Comparison of ENCODE assay signal across 15 cellular contexts in the genomic region with DNA sequence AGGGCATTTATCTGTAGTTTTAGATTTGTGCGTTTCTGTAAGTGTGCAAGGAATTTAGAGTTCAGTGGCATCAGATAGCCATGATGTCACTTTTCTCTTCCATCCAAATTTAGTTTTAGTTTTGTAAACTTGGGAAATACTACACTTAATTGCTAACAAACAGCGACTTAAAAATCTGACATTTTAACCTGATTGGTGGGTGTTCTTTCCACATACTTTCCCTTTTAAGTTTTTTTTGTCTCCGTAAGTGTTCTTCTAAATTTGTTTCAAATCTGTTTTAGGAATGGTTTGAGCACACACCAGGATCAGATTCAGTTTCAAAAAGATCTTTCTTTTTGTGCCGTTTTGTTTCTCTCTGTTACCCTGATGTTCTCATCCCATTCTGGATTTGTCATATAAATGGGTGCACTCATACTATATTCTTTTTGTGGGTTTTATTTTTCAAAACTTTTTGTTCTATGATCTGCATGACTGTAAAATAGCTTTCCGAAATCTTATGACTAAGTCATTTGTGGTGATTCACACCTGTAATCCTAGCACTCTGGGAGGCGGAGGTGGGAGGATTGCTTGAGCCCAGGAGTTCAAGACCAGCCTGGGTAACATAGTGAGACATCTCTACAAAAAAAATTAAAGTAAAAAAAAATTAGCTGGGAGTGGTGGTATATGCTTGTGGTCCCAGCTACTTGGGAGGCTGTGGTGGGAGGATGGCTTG. TPM values are rescaled to one million over a fixed set of nuclear protein-coding genes. Genes with fewer than 3 reads are reported as not detected.
DNase-seq lines count a peak whose midpoint lies in the region.
"Had no signal": no experiment of that assay in that cellular context is flagged by ENCODE, and none has a peak within 500 bp of the region (broad histone marks: within the 10 kb centered on the region; RNA-seq: fewer than 3 reads in every experiment).

No MANE protein-coding gene starts in this region.

- no peaks in the 10 kb centered on the region for H3K27me3 ChIP-seq in thymus (ENCODE audit: control insufficient read depth, insufficient read depth)
- H3K27me3 ChIP-seq: cardiac muscle cell, pancreas, SJCRH30 had no signal

- no peak overlapping the region for H3K4me3 ChIP-seq in thymus (ENCODE audit: low read length)
- H3K4me3 ChIP-seq: cardiac muscle cell, pancreas, SJCRH30 had no signal

- H3K9me3 Mint-ChIP-seq in immature natural killer cell: no peaks in the 10 kb centered on the region

- H3K4me1 ChIP-seq in thymus (ENCODE audit: control insufficient read depth, insufficient read depth, low read length): peaks cover 3% of the 10 kb centered on the region

- peak overlapping the region; percentile 9 for H3K27ac ChIP-seq in thymus (ENCODE audit: low read depth)
- H3K27ac ChIP-seq: pancreas, SJCRH30 had no signal

- H3K36me3 Mint-ChIP-seq in immature natural killer cell: no peaks in the 10 kb centered on the region

- peak; percentile 78 for DNase-seq in activated effector memory CD4-positive, alpha-beta T cell treated with anti-CD3 and anti-CD28 coated beads, Interleukin-2, amount 50 U/mL, for 16 hours
- no peak for DNase-seq in activated effector memory CD4-positive, alpha-beta T cell treated with Interleukin-2 at 50 U/mL for 16 hours
- peak; percentile 67 to 70 for DNase-seq in activated T-cell treated with anti-CD3 and anti-CD28 coated beads, Interleukin-2, amount 50 U/mL, for 48 hours
- no peak for DNase-seq in immature natural killer cell
- DNase-seq in NCI-H82 (lab: John Stamatoyannopoulos, UW): no peak
- DNase-seq in NAMALWA (ENCODE audit: low spot score): no peak
- DNase-seq in D341Med (ENCODE audit: low spot score): no peak
- DNase-seq: activated CD4-positive, CD25-positive, alpha-beta regulatory T cell treated with anti-CD3 and anti-CD28 coated beads, Interleukin-2, amount 50 U/mL, for 72 hours; GDM1; left cardiac atrium; NCI-H510A; pancreas; SJCRH30 had no signal

- 94% methylated on average over 6 of the region's 6 CpGs for WGBS in thymus

- peak overlapping the region; percentile 14 to 80 (median 69) for H3K27ac Mint-ChIP-seq in immature natural killer cell

- H3K9me3 ChIP-seq in thymus (ENCODE audit: control insufficient read depth): no peaks in the 10 kb centered on the region
- H3K9me3 ChIP-seq: pancreas, SJCRH30 had no signal

- H3K4me1 Mint-ChIP-seq in immature natural killer cell: peaks cover 63 to 84% of the 10 kb centered on the region in 2 donors

- no peaks in the 10 kb centered on the region for H3K36me3 ChIP-seq in thymus (ENCODE audit: control insufficient read depth, insufficient read depth)
- H3K36me3 ChIP-seq: cardiac muscle cell, pancreas, SJCRH30 had no signal

- peaks cover 0 to 4% (median 1%) of the 10 kb centered on the region in 3 donors for H3K27me3 Mint-ChIP-seq in immature natural killer cell (ENCODE audit: low read depth in 3 of 3)

- no peak overlapping the region for H3K4me3 Mint-ChIP-seq in immature natural killer cell

RNA-seq across cellular contexts. Expression of a gene that starts 58.9 kb away (rescaled TPM):
- polyA plus RNA-seq in immature natural killer cell (10 to 100 TPM; 25.0 to 38.2 (median 38.1) TPM), thymus (15.8 TPM)

Comparison
In these comparisons a context has a peak if more than half of its experiments do, and no peak if none do; other contexts are left out.
1. DNase-seq: peak in activated effector memory CD4-positive, alpha-beta T cell treated with anti-CD3 and anti-CD28 coated beads, Interleukin-2, amount 50 U/mL, for 16 hours (single experiment) and activated T-cell treated with anti-CD3 and anti-CD28 coated beads, Interleukin-2, amount 50 U/mL, for 48 hours (2 of 2); none in activated effector memory CD4-positive, alpha-beta T cell treated with Interleukin-2 at 50 U/mL for 16 hours (single experiment), immature natural killer cell (0 of 3), NCI-H82 (single experiment), NAMALWA (single experiment) and D341Med (single experiment).